ENCODE assay signal across 1 cellular context in the genomic region with DNA sequence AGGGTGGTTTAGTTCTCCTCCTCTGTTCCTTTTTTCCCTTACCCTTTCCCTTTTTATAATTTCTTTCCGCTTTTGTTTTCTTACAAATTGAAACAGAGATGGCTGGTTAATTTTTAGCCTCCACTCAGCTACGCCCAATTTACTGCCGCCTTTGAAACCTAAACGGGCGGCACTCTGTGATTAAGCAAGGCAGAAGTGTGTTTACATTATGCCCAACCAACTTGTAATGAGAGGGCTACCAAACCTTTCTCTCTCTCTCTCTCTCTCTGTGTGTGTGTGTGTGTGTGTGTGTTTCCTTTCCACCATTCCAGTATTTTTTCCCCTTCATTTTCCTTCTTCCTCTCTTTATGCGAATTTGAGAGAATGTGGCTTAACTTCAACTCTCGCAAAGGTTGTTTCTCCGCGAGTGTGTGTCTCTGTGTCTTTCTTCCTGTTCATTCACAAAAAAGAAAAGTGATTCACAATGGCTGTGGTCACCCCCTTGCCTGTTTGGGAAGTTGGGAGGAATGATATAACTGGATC.
A peak's percentile ranks its signal among the peaks of the same experiment; 100 is the strongest.
TF ChIP-seq lines count a peak whose summit lies in the region.

No MANE protein-coding gene starts in this region.

TF ChIP-seq in HEK293, 187 proteins besides CTCF, POLR2A, EP300 and RAD21 (continued from another document):
- TF ChIP-seq ZNF132 (tag by site-specific recombination; IDR thresholded peaks at IDR 0.05; ENCODE audit: borderline replicate concordance) (no peak), ZNF350 (tag by site-specific recombination; IDR thresholded peaks at IDR 0.05) (no peak), ZNF112 (tag by site-specific recombination; IDR thresholded peaks at IDR 0.05) (no peak), EGR2 (tag by site-specific recombination; IDR thresholded peaks at IDR 0.05; ENCODE audit: low read depth) (no peak), ZNF600 (tag by site-specific recombination; IDR thresholded peaks at IDR 0.05) (0 out of 2 replicates have a peak, but pooled peaks have one; percentile 28), ZFHX2 (tag by site-specific recombination; conservative IDR thresholded peaks at IDR 0.05) (peak; percentile 45), MZF1 (tag by site-specific recombination; IDR thresholded peaks at IDR 0.05; ENCODE audit: borderline replicate concordance) (peak; percentile 77), ZNF776 (tag by site-specific recombination; IDR thresholded peaks at IDR 0.05; ENCODE audit: borderline replicate concordance) (0 out of 2 replicates have a peak, but pooled peaks have one; percentile 80), ZNF660 (tag by site-specific recombination; IDR thresholded peaks at IDR 0.05) (no peak), ZNF837 (tag by site-specific recombination; IDR thresholded peaks at IDR 0.05) (0 out of 2 replicates have a peak, but pooled peaks have one; percentile 19), ZNF561 (tag by site-specific recombination; IDR thresholded peaks at IDR 0.05; ENCODE audit: borderline replicate concordance) (peak; percentile 97), ZNF157 (tag by site-specific recombination; IDR thresholded peaks at IDR 0.05) (no peak; the same call in 1 of the 2 replicates), GLIS1 (tag by site-specific recombination; IDR thresholded peaks at IDR 0.05) (no peak), ZNF175 (tag by site-specific recombination; IDR thresholded peaks at IDR 0.05) (no peak), SP7 (tag by site-specific recombination; IDR thresholded peaks at IDR 0.05) (peak; percentile 100), ZNF555 (tag by site-specific recombination; conservative IDR thresholded peaks at IDR 0.05) (no peak), ZNF639 (tag by site-specific recombination; IDR thresholded peaks at IDR 0.05) (peak; percentile 65; the same call in 1 of the 2 replicates), ZNF248 (tag by site-specific recombination; IDR thresholded peaks at IDR 0.05) (no peak), ZNF623 (tag by site-specific recombination; IDR thresholded peaks at IDR 0.05) (no peak), ZNF140 (tag by site-specific recombination; IDR thresholded peaks at IDR 0.05) (no peak), ZBTB20 (tag by site-specific recombination; IDR thresholded peaks at IDR 0.05) (peak; percentile 50; the same call in 1 of the 2 replicates), ZNF544 (tag by site-specific recombination; IDR thresholded peaks at IDR 0.05) (no peak), ZNF571 (tag by site-specific recombination; IDR thresholded peaks at IDR 0.05) (no peak), ZNF529 (tag by site-specific recombination; IDR thresholded peaks at IDR 0.05; ENCODE audit: insufficient replicate concordance) (no peak), ZNF510 (tag by site-specific recombination; IDR thresholded peaks at IDR 0.05; ENCODE audit: insufficient replicate concordance) (no peak), MEIS1 (CRISPR knock-in tag; IDR thresholded peaks at IDR 0.05; ENCODE audit: borderline replicate concordance) (no peak), GFI1B (tag by site-specific recombination; IDR thresholded peaks at IDR 0.05) (0 out of 2 replicates have a peak, but pooled peaks have one; percentile 24), GLI4 (tag by site-specific recombination; IDR thresholded peaks at IDR 0.05) (no peak), ZNF223 (tag by site-specific recombination; IDR thresholded peaks at IDR 0.05) (no peak)
- TF ChIP-seq, protein P1, sequence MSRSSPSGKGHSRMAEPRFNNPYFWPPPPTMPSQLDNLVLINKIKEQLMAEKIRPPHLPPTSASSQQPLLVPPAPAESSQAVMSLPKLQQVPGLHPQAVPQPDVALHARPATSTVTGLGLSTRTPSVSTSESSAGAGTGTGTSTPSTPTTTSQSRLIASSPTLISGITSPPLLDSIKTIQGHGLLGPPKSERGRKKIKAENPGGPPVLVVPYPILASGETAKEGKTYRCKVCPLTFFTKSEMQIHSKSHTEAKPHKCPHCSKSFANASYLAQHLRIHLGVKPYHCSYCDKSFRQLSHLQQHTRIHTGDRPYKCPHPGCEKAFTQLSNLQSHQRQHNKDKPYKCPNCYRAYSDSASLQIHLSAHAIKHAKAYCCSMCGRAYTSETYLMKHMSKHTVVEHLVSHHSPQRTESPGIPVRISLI (tag by site-specific recombination; IDR thresholded peaks at IDR 0.05) = no peak
